ENCODE assay signal across 8 cellular contexts in the genomic region with DNA sequence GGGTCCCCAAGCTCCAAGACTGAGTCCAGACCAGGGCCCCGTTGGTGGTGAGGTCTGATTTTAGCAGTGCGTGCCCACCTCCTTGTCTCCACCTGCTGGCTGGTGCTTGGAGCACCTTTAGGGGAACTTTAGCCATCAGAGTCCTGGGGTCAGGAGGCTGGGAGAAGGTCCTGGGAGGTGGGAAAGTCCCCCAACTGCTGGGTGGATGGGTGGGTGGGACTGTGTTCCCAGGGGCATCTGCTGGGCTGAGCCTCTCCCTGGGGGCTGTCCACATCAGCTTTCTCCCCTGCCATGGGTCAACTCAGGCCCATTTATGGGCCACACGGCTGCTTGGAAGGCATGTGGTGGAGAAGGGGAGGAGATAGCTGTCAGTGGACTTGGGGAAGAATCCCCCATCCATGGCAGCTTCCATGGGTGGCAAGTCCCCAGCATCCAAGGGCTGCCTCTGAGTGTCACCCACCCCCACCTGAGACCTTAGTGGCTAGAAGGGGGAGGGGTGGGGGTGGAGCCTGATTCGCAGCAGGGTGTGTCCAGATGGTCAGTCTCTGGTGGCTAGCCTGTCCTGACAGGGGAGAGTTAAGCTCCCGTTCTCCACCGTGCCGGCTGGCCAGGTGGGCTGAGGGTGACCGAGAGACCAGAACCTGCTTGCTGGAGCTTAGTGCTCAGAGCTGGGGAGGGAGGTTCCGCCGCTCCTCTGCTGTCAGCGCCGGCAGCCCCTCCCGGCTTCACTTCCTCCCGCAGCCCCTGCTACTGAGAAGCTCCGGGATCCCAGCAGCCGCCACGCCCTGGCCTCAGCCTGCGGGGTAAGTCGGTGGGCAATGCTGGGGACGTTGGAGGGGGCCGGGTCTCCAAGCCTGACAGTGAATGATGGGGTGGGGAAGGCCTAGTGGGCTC. TPM values are rescaled to one million over a fixed set of nuclear protein-coding genes. Genes with fewer than 3 reads are reported as not detected.
DNase-seq lines count a peak whose midpoint lies in the region; ATAC-seq and TF ChIP-seq lines count a peak whose summit lies in the region.

A gene with protein sequence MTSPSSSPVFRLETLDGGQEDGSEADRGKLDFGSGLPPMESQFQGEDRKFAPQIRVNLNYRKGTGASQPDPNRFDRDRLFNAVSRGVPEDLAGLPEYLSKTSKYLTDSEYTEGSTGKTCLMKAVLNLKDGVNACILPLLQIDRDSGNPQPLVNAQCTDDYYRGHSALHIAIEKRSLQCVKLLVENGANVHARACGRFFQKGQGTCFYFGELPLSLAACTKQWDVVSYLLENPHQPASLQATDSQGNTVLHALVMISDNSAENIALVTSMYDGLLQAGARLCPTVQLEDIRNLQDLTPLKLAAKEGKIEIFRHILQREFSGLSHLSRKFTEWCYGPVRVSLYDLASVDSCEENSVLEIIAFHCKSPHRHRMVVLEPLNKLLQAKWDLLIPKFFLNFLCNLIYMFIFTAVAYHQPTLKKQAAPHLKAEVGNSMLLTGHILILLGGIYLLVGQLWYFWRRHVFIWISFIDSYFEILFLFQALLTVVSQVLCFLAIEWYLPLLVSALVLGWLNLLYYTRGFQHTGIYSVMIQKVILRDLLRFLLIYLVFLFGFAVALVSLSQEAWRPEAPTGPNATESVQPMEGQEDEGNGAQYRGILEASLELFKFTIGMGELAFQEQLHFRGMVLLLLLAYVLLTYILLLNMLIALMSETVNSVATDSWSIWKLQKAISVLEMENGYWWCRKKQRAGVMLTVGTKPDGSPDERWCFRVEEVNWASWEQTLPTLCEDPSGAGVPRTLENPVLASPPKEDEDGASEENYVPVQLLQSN (plus strand): TSS at position 541 of the 894 bp plus-strand sequence. CDS start 2,098 bp downstream, outside the sequence.

- H3K4me3 ChIP-seq in CD4-positive, CD25-positive, alpha-beta regulatory T cell (ENCODE audit: low read depth, low read length) = peak within 1 kb of the TSS; percentile 76
- H3K4me3 ChIP-seq in hepatocyte = no peak within 1 kb of the TSS
- H3K4me3 ChIP-seq in spleen = peak within 1 kb of the TSS; percentile 62 to 92 (median 75)

- ATAC-seq in CD4-positive, CD25-positive, alpha-beta regulatory T cell (ENCODE audit: low read depth in 2 of 2) = peak; percentile 44 to 59
- ATAC-seq in GM21447 (IDR thresholded peaks at IDR 0.05; ENCODE audit: unreplicated experiment) (peak; percentile 46), GM19397 (IDR thresholded peaks at IDR 0.05; ENCODE audit: unreplicated experiment) (no peak)

- no peak within 1 kb of the TSS for H2AFZ ChIP-seq in hepatocyte

- no peaks in the 10 kb centered on the region for H4K20me1 ChIP-seq in hepatocyte (ENCODE audit: insufficient read depth, poor library complexity, severe bottlenecking)

- H3K36me3 ChIP-seq in CD4-positive, CD25-positive, alpha-beta regulatory T cell (ENCODE audit: control insufficient read depth, insufficient read depth, low read length) = peaks cover 22% of the 10 kb centered on the region
- no peaks in the 10 kb centered on the region for H3K36me3 ChIP-seq in hepatocyte (replicated peaks; ENCODE audit: insufficient read depth, low read depth)
- H3K36me3 ChIP-seq in spleen = peaks cover 0 to 30% (median 28%) of the 10 kb centered on the region in 6 donors

- WGBS in hepatocyte (ENCODE audit: low lambda C conversion rate, missing lambda C conversion rate) = 34% methylated on average over 20 of the region's 21 CpGs
- 0 to 4% (median 3%) methylated on average over 6 to 21 of the region's 21 CpGs for WGBS in spleen, 5 donors

- H3K27me3 ChIP-seq in CD4-positive, CD25-positive, alpha-beta regulatory T cell (ENCODE audit: control insufficient read depth, insufficient read depth, low read length) = no peaks in the 10 kb centered on the region
- H3K27me3 ChIP-seq in hepatocyte (no peaks in the 10 kb centered on the region), spleen (replicated peaks in 1 of 7) (no peaks in the 10 kb centered on the region)

- DNase-seq in CD4-positive, CD25-positive, alpha-beta regulatory T cell = peak; percentile 25 to 80 (median 45)
- peak; percentile 54 for DNase-seq in NOMO-1 treated with DMSO at 0.1 percent for 48 hours (lab: John Stamatoyannopoulos, UW; ENCODE audit: unreplicated experiment)
- DNase-seq in activated naive CD4-positive, alpha-beta T cell treated with anti-CD3 and anti-CD28 coated beads, Interleukin-2, amount 50 U/mL, for 16 hours = peak; percentile 44
- peak; percentile 32 for DNase-seq in hepatocyte (ENCODE audit: low spot score)
- peak; percentile 94 for DNase-seq in spleen
- no peak for DNase-seq in kidney glomerular epithelial cell (lab: John Stamatoyannopoulos, UW)

- no peak for TF ChIP-seq POLR2A in spleen (IDR thresholded peaks at IDR 0.05)

- no peaks in the 10 kb centered on the region for H3K9me2 ChIP-seq in hepatocyte (replicated peaks; ENCODE audit: insufficient read depth)

- peak within 1 kb of the TSS; percentile 94 to 99 (median 98) for H3K4me3 Mint-ChIP-seq in CD4-positive, CD25-positive, alpha-beta regulatory T cell

- peak within 1 kb of the TSS; percentile 73 for H3K4me2 ChIP-seq in hepatocyte

- peaks cover 7 to 55% (median 32%) of the 10 kb centered on the region in 4 donors for H3K4me1 Mint-ChIP-seq in CD4-positive, CD25-positive, alpha-beta regulatory T cell

- H3K36me3 Mint-ChIP-seq in CD4-positive, CD25-positive, alpha-beta regulatory T cell = peaks cover 21% of the 10 kb centered on the region

- no peaks in the 10 kb centered on the region for H3K9me3 ChIP-seq in CD4-positive, CD25-positive, alpha-beta regulatory T cell (ENCODE audit: control insufficient read depth in 2 of 2, low read length in 2 of 2)
- H3K9me3 ChIP-seq in hepatocyte (ENCODE audit: low read depth) = no peaks in the 10 kb centered on the region
- H3K9me3 ChIP-seq in spleen = no peaks in the 10 kb centered on the region

- H3K27me3 Mint-ChIP-seq in CD4-positive, CD25-positive, alpha-beta regulatory T cell = peaks cover 5% of the 10 kb centered on the region

- peaks cover 56% of the 10 kb centered on the region for H3K4me1 ChIP-seq in CD4-positive, CD25-positive, alpha-beta regulatory T cell (ENCODE audit: control insufficient read depth, insufficient read depth, low read length, poor library complexity, severe bottlenecking)
- peaks cover 23% of the 10 kb centered on the region for H3K4me1 ChIP-seq in hepatocyte (ENCODE audit: insufficient read depth)
- peaks cover 24 to 58% (median 47%) of the 10 kb centered on the region in 6 donors for H3K4me1 ChIP-seq in spleen

- peaks cover 0 to 1% (median 0%) of the 10 kb centered on the region in 7 donors for H3K9me3 Mint-ChIP-seq in CD4-positive, CD25-positive, alpha-beta regulatory T cell

- no peaks in the 10 kb centered on the region for H3K79me2 ChIP-seq in hepatocyte

- H3K27ac ChIP-seq in CD4-positive, CD25-positive, alpha-beta regulatory T cell (ENCODE audit: insufficient read depth, low read length, poor library complexity, severe bottlenecking) = peak within 1 kb of the TSS; percentile 88
- no peak within 1 kb of the TSS for H3K27ac ChIP-seq in hepatocyte
- peak within 1 kb of the TSS; percentile 91 to 96 (median 94) for H3K27ac ChIP-seq in spleen

- peak within 1 kb of the TSS; percentile 99 to 100 (median 99) for H3K27ac Mint-ChIP-seq in CD4-positive, CD25-positive, alpha-beta regulatory T cell

- intact Hi-C loops in spleen (cut with DNase I; ENCODE audit: low total_unique reads) = loop anchor here (10.0 kb wide), 1 partner anchor 50 kb away; no protein-coding TSS in a partner anchor

- TF ChIP-seq CTCF in hepatocyte (IDR thresholded peaks at IDR 0.05; ENCODE audit: poor library complexity) (peak; percentile 26), spleen (IDR thresholded peaks at IDR 0.05 in 8 of 11, conservative IDR thresholded peaks at IDR 0.05 in 3 of 11) (peak in 9 of 11 experiments; percentile 33 to 57 (median 51))

RNA-seq across cellular contexts. Expression of the gene that starts here (rescaled TPM):
- total RNA-seq in CD4-positive, CD25-positive, alpha-beta regulatory T cell = 125 TPM
- polyA plus RNA-seq in CD4-positive, CD25-positive, alpha-beta regulatory T cell = 100 to 1,000 TPM in 3 of 4 donors, 10 to 100 TPM in 1; 99.4 to 142 (median 120) TPM
- 1.8 and 7.7 TPM in 2 replicates for total RNA-seq in hepatocyte
- polyA plus RNA-seq in hepatocyte = 10.1 and 15.2 TPM in 2 replicates
- 10 to 100 TPM; 44.8 to 85.7 (median 50.2) TPM for total RNA-seq in spleen
- polyA plus RNA-seq in spleen = 10 to 100 TPM; 37.0 to 61.3 (median 55.0) TPM
